Comparison of ENCODE assay signal across 19 cellular contexts in genomic region chr17:76438906-76439305, GRCh38. TPM values are rescaled to one million over a fixed set of nuclear protein-coding genes. Genes with fewer than 3 reads are reported as not detected.
"Had no signal": no experiment of that assay in that cellular context is flagged by ENCODE, and none has a peak within 500 bp of the region (broad histone marks: within the 10 kb centered on the region; RNA-seq: fewer than 3 reads in every experiment).

No MANE protein-coding gene starts in this region.

- ATAC-seq: activated CD8-positive, alpha-beta T cell treated with anti-CD3 and anti-CD28 coated beads for 36 hours; naive thymus-derived CD4-positive, alpha-beta T cell had no signal

- H3K27me3 Mint-ChIP-seq: activated CD8-positive, alpha-beta T cell treated with anti-CD3 and anti-CD28 coated beads for 36 hours; naive thymus-derived CD4-positive, alpha-beta T cell; stimulated activated naive CD8-positive, alpha-beta T cell treated with anti-CD3 and anti-CD28 coated beads, Interleukin-15, Interleukin-2, amounts not matched to agents 100 ng/mL and 50 ng/mL, for 24 hours had no signal

- H3K9me3 Mint-ChIP-seq: activated CD8-positive, alpha-beta T cell treated with anti-CD3 and anti-CD28 coated beads for 36 hours; activated naive CD4-positive, alpha-beta T cell treated with anti-CD3 and anti-CD28 coated beads for 36 hours; naive thymus-derived CD4-positive, alpha-beta T cell; stimulated activated naive CD8-positive, alpha-beta T cell treated with anti-CD3 and anti-CD28 coated beads, Interleukin-15, Interleukin-2, amounts not matched to agents 100 ng/mL and 50 ng/mL, for 24 hours had no signal

- H3K27ac Mint-ChIP-seq: activated CD8-positive, alpha-beta T cell treated with anti-CD3 and anti-CD28 coated beads for 36 hours; activated naive CD4-positive, alpha-beta T cell treated with anti-CD3 and anti-CD28 coated beads for 36 hours; stimulated activated naive CD8-positive, alpha-beta T cell treated with anti-CD3 and anti-CD28 coated beads, Interleukin-15, Interleukin-2, amounts not matched to agents 100 ng/mL and 50 ng/mL, for 24 hours had no signal

- H3K27ac ChIP-seq: adrenal gland, neutrophil, thoracic aorta had no signal

- H3K4me3 ChIP-seq: adrenal gland, lung, thoracic aorta had no signal

- H3K36me3 ChIP-seq: adrenal gland, neutrophil, thoracic aorta had no signal

- H3K4me3 Mint-ChIP-seq: activated CD8-positive, alpha-beta T cell treated with anti-CD3 and anti-CD28 coated beads for 36 hours; activated naive CD4-positive, alpha-beta T cell treated with anti-CD3 and anti-CD28 coated beads for 36 hours; naive thymus-derived CD4-positive, alpha-beta T cell; stimulated activated naive CD8-positive, alpha-beta T cell treated with anti-CD3 and anti-CD28 coated beads, Interleukin-15, Interleukin-2, amounts not matched to agents 100 ng/mL and 50 ng/mL, for 24 hours had no signal

- DNase-seq: activated CD8-positive, alpha-beta memory T cell treated with anti-CD3 and anti-CD28 coated beads, Interleukin-2, amount 50 U/mL, for 4 hours; activated CD8-positive, alpha-beta T cell treated with anti-CD3 and anti-CD28 coated beads for 36 hours; activated naive CD4-positive, alpha-beta T cell treated with anti-CD3 and anti-CD28 coated beads for 36 hours; adrenal gland; central memory CD4-positive, alpha-beta T cell; cortex of kidney; effector memory CD4-positive, alpha-beta T cell; hypothalamus; kidney glomerular epithelial cell; naive thymus-derived CD4-positive, alpha-beta T cell; stimulated activated CD4-positive, alpha-beta T cell treated with anti-CD3 and anti-CD28 coated beads, Interleukin-2, amount 100 ng/mL, for 48 hours; stimulated activated CD8-positive, alpha-beta memory T cell treated with anti-CD3 and anti-CD28 coated beads, Interleukin-4, amount 100 ng/mL, for 48 hours; T1000 had no signal

- H3K27me3 ChIP-seq: adrenal gland, neutrophil had no signal

- H3K9me3 ChIP-seq: adrenal gland, neutrophil, thoracic aorta had no signal

RNA-seq across cellular contexts. Expression of gene AANAT, which starts 28.5 kb away (rescaled TPM):
- total RNA-seq: activated naive CD4-positive, alpha-beta T cell treated with anti-CD3 and anti-CD28 coated beads for 36 hours; adrenal gland; epithelial cell of proximal tubule; naive thymus-derived CD4-positive, alpha-beta T cell; thoracic aorta; urinary bladder had no signal
- polyA plus RNA-seq: naive thymus-derived CD4-positive, alpha-beta T cell; urinary bladder had no signal
